In the genomic region with DNA sequence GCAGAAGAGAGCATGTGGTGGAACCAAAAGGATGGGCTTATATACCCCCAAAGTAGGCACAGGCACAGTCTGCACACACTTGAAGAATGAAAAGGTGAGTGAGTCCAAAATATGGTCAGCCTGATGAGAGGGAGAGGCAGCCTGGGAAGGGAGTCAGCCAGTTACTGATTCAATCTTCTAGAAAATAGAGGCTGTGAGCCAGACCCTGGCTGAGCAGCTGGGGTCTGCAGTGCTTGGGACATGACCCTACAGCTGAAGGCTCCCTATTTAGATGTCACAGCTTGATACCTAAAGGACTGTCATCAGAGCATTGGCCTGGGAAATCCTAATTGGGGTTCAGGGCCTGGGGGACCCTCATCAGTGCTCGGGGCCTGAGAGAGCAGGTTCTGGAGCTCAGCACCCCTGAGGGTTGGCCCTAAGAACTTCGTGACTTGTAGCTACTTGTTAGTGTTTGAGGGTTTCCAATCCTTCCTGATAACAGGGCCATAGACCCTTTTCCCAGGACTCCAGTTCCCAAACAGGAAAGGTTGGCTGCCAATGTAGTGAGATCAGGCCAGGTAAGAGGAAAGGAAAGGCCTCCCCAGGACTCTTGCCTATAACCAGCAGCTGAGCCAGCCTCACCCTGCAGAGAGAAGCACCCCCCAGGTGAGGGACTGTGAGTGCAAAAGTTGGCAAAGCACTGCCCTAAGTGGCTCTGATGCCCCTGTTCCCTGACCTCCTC, we compare ENCODE assay signal across 29 cellular contexts. TPM values are rescaled to one million over a fixed set of nuclear protein-coding genes. Genes with fewer than 3 reads are reported as not detected.
"Had no signal": no experiment of that assay in that cellular context is flagged by ENCODE, and none has a peak within 500 bp of the region (broad histone marks: within the 10 kb centered on the region; RNA-seq: fewer than 3 reads in every experiment).

No MANE protein-coding gene starts in this region.

- H3K27ac ChIP-seq: upper lobe of left lung, VCaP had no signal

- H3K4me3 ChIP-seq: upper lobe of left lung had no signal

- H3K36me3 ChIP-seq: upper lobe of left lung had no signal

- H3K9ac ChIP-seq: SK-N-SH had no signal

- H3K27me3 Mint-ChIP-seq: stimulated activated naive CD8-positive, alpha-beta T cell treated with anti-CD3 and anti-CD28 coated beads, Interleukin-15, Interleukin-2, amounts not matched to agents 100 ng/mL and 50 ng/mL, for 24 hours had no signal

- H3K4me2 ChIP-seq: SK-N-SH had no signal

- H3K27ac Mint-ChIP-seq: activated CD4-positive, alpha-beta memory T cell treated with anti-CD3 and anti-CD28 coated beads for 36 hours; activated T-helper 1 cell treated with anti-CD3 and anti-CD28 coated beads, Interleukin-12 subunit alpha, Interleukin-12 subunit beta, Interleukin-2, Interleukin-4 antibody, amounts not matched to agents 30 ng/mL and 10 ng/mL and 1 ng/mL, durations not matched to agents 14 hours and 24 hours and 36 hours; mesothelial cell of epicardium; stimulated activated naive CD8-positive, alpha-beta T cell treated with anti-CD3 and anti-CD28 coated beads, Interleukin-15, Interleukin-2, amounts not matched to agents 100 ng/mL and 50 ng/mL, for 24 hours; T-helper 1 cell treated with Interleukin-12 subunit alpha and Interleukin-12 subunit beta and Interleukin-4 antibody, amounts not matched to agents 30 μg/mL and 1 μg/mL, for 36 hours had no signal

- H3K9me3 Mint-ChIP-seq: activated T-helper 1 cell treated with anti-CD3 and anti-CD28 coated beads, Interleukin-12 subunit alpha, Interleukin-12 subunit beta, Interleukin-2, Interleukin-4 antibody, amounts not matched to agents 30 ng/mL and 10 ng/mL and 1 ng/mL, durations not matched to agents 14 hours and 24 hours and 36 hours; T-helper 1 cell treated with Interleukin-12 subunit alpha and Interleukin-12 subunit beta and Interleukin-4 antibody, amounts not matched to agents 30 μg/mL and 1 μg/mL, for 36 hours had no signal

- H3K27me3 ChIP-seq: upper lobe of left lung had no signal

- DNase-seq: activated CD4-positive, alpha-beta memory T cell treated with anti-CD3 and anti-CD28 coated beads for 36 hours; activated CD4-positive, alpha-beta T cell treated with anti-CD3 and anti-CD28 coated beads for 48 hours; activated CD8-positive, alpha-beta memory T cell treated with anti-CD3 and anti-CD28 coated beads, Interleukin-2, amount 50 U/mL, for 4 hours; activated gamma-delta T cell; activated naive CD4-positive, alpha-beta T cell treated with anti-CD3 and anti-CD28 coated beads, Interleukin-2, amount 50 U/mL, for 16 hours; activated T-cell treated with anti-CD3 and anti-CD28 coated beads, Interleukin-2, amount 50 U/mL, for 1 hour; amygdala; central memory CD4-positive, alpha-beta T cell; dermis blood vessel endothelial cell; effector CD8-positive, alpha-beta T cell; foreskin melanocyte; left cardiac atrium; left ventricle myocardium superior; mammary epithelial cell; naive B cell; occipital lobe; right cardiac atrium; SK-N-SH; substantia nigra; SW 1271; T-helper 9 cell; upper lobe of left lung had no signal

- H3K4me1 Mint-ChIP-seq: naive B cell, neural crest cell had no signal

- ATAC-seq: left cardiac atrium, left ventricle myocardium superior had no signal

- H3K36me3 Mint-ChIP-seq: activated CD4-positive, alpha-beta memory T cell treated with anti-CD3 and anti-CD28 coated beads for 36 hours; mesothelial cell of epicardium; naive B cell had no signal

- H3K4me3 Mint-ChIP-seq: activated CD4-positive, alpha-beta memory T cell treated with anti-CD3 and anti-CD28 coated beads for 36 hours; activated T-helper 1 cell treated with anti-CD3 and anti-CD28 coated beads, Interleukin-12 subunit alpha, Interleukin-12 subunit beta, Interleukin-2, Interleukin-4 antibody, amounts not matched to agents 30 ng/mL and 10 ng/mL and 1 ng/mL, durations not matched to agents 14 hours and 24 hours and 36 hours; mesothelial cell of epicardium; neural crest cell; stimulated activated naive CD8-positive, alpha-beta T cell treated with anti-CD3 and anti-CD28 coated beads, Interleukin-15, Interleukin-2, amounts not matched to agents 100 ng/mL and 50 ng/mL, for 24 hours; T-helper 1 cell treated with Interleukin-12 subunit alpha and Interleukin-12 subunit beta and Interleukin-4 antibody, amounts not matched to agents 30 μg/mL and 1 μg/mL, for 36 hours had no signal

- H3K4me1 ChIP-seq: upper lobe of left lung had no signal

RNA-seq across cellular contexts. Expression of gene SLCO2A1, which starts 54.7 kb away (rescaled TPM):
- total RNA-seq: activated CD4-positive, alpha-beta memory T cell treated with anti-CD3 and anti-CD28 coated beads for 36 hours; activated CD8-positive, alpha-beta memory T cell treated with anti-CD3 and anti-CD28 coated beads for 36 hours; activated T-helper 1 cell treated with anti-CD3 and anti-CD28 coated beads, Interleukin-12 subunit alpha, Interleukin-12 subunit beta, Interleukin-2, Interleukin-4 antibody, amounts not matched to agents 30 ng/mL and 10 ng/mL and 1 ng/mL, durations not matched to agents 14 hours and 24 hours and 36 hours had no signal
